13 cellular contexts compared by ENCODE assay signal in genomic region chr1:219991511-219991810, GRCh38.
"Had no signal": no experiment of that assay in that cellular context is flagged by ENCODE, and none has a peak within 500 bp of the region (broad histone marks: within the 10 kb centered on the region; RNA-seq: fewer than 3 reads in every experiment).

No MANE protein-coding gene starts in this region.

- H3K4me1 ChIP-seq: colonic mucosa, esophagus muscularis mucosa, sigmoid colon, testis had no signal

- H3K9me3 ChIP-seq: colonic mucosa, esophagus muscularis mucosa, lower lobe of right lung, psoas muscle, sigmoid colon, spleen, stomach, testis had no signal

- DNase-seq: activated CD4-positive, alpha-beta T cell treated with anti-CD3 and anti-CD28 coated beads, Interleukin-2, amount 50 U/mL, for 48 hours; activated T-cell treated with anti-CD3 and anti-CD28 coated beads, Interleukin-2, amount 50 U/mL, for 1 hour; colonic mucosa; lower lobe of right lung; psoas muscle; sigmoid colon; spleen; stomach; T-helper 9 cell; testis had no signal

- H3K27ac ChIP-seq: colonic mucosa, esophagus muscularis mucosa, lower lobe of right lung, psoas muscle, sigmoid colon, spleen, stomach, testis had no signal

- H3K36me3 ChIP-seq: colonic mucosa had no signal

- H3K27me3 ChIP-seq: colonic mucosa, esophagus muscularis mucosa, sigmoid colon, spleen, stomach, testis had no signal

- ATAC-seq: lower lobe of right lung had no signal

- H3K27me3 Mint-ChIP-seq: activated naive CD4-positive, alpha-beta T cell treated with anti-CD3 and anti-CD28 coated beads, Interleukin-2, amount 50 U/mL, for 24 hours had no signal

- H3K27ac Mint-ChIP-seq: activated naive CD4-positive, alpha-beta T cell treated with anti-CD3 and anti-CD28 coated beads, Interleukin-2, amount 50 U/mL, for 24 hours; mesothelial cell of epicardium had no signal

- H3K4me3 ChIP-seq: colonic mucosa, esophagus muscularis mucosa, lower lobe of right lung, psoas muscle, sigmoid colon, spleen, stomach, testis had no signal

- H3K4me3 Mint-ChIP-seq: activated naive CD4-positive, alpha-beta T cell treated with anti-CD3 and anti-CD28 coated beads, Interleukin-2, amount 50 U/mL, for 24 hours; mesothelial cell of epicardium had no signal

- H3K9me3 Mint-ChIP-seq: activated naive CD4-positive, alpha-beta T cell treated with anti-CD3 and anti-CD28 coated beads, Interleukin-2, amount 50 U/mL, for 24 hours; mesothelial cell of epicardium had no signal
